ENCODE assay signal across 9 cellular contexts in the genomic region with DNA sequence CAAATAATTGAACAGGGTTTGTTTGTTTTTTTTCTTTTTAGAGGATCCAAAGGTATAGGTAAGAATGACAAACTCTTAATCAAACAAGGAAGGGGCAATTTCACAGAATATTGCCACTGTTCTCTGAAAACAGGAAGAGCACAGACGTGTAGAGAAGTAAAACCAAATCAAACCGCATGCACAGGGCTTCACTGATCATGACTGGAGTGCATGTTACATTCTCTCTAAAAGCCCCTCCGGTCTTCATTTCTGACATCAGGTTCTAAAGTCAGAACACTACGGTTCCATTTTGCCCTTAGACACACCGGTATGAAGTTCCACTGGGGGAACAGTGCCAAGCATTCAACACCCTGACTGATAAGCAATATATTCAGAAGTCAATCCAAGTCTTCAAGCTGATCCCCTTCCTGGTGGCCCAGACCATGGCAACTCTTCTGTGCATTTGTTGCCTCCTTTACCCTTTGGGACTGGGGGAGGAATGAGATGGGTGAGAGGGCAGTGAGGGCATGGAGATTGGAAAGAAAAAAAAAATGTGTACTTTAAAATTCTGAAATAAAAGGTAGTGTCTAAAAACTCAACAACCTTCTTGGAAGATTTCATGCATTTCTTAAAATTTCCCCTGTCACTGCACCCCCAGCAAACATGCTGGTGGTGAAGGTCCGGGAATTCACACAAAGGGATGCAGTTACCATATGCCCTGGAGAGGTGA. TPM values are rescaled to one million over a fixed set of nuclear protein-coding genes. Genes with fewer than 3 reads are reported as not detected.
DNase-seq lines count a peak whose midpoint lies in the region; ATAC-seq and TF ChIP-seq lines count a peak whose summit lies in the region.
"Had no signal": no experiment of that assay in that cellular context is flagged by ENCODE, and none has a peak within 500 bp of the region (broad histone marks: within the 10 kb centered on the region; RNA-seq: fewer than 3 reads in every experiment).

No MANE protein-coding gene starts in this region.

- TF ChIP-seq POLR2A in sigmoid colon (IDR thresholded peaks at IDR 0.05): no peak

- H3K27ac Mint-ChIP-seq in activated CD8-positive, alpha-beta T cell treated with anti-CD3 and anti-CD28 coated beads, Interleukin-2, amount 10 ng/mL, durations not matched to agents 7 days and 5 days: peak overlapping the region; percentile 99

- peaks cover 0 to 50% (median 35%) of the 10 kb centered on the region in 4 donors for H3K4me1 ChIP-seq in sigmoid colon

- CTCF ChIA-PET in AG04449 (lab: Yijun Ruan, JAX): no interaction called here
- CTCF ChIA-PET in activated CD8-positive, alpha-beta T cell treated with anti-CD3 and anti-CD28 coated beads, Interleukin-2, amount 10 ng/mL, durations not matched to agents 7 days and 5 days (lab: Charles Lee): interaction anchor here (1.0 to 2.0 kb wide), 4 partner anchors 10 to 94 kb away, joined by 3 to 5 read pairs (median 4); no protein-coding TSS in a partner anchor

- peak overlapping the region; percentile 94 for H3K4me3 Mint-ChIP-seq in activated CD8-positive, alpha-beta T cell treated with anti-CD3 and anti-CD28 coated beads, Interleukin-2, amount 10 ng/mL, durations not matched to agents 7 days and 5 days

- ATAC-seq in GM18873 (IDR thresholded peaks at IDR 0.05; ENCODE audit: low FRiP score, unreplicated experiment) (peak; percentile 40), HG03575 (IDR thresholded peaks at IDR 0.05; ENCODE audit: extremely low read depth, insufficient number of reproducible peaks, low FRiP score, unreplicated experiment) (peak; percentile 25)
- ATAC-seq in activated CD8-positive, alpha-beta T cell treated with anti-CD3 and anti-CD28 coated beads, Interleukin-2, amount 10 ng/mL, durations not matched to agents 7 days and 5 days: peak; percentile 48

- H3K36me3 Mint-ChIP-seq in activated CD8-positive, alpha-beta T cell treated with anti-CD3 and anti-CD28 coated beads, Interleukin-2, amount 10 ng/mL, durations not matched to agents 7 days and 5 days (ENCODE audit: low read depth): peaks cover 47% of the 10 kb centered on the region

- H3K27me3 ChIP-seq in sigmoid colon: no peaks in the 10 kb centered on the region

- H3K9me3 ChIP-seq in sigmoid colon: no peaks in the 10 kb centered on the region
- H3K9me3 ChIP-seq: mucosa of descending colon had no signal

- peaks cover 5% of the 10 kb centered on the region for H3K9me3 Mint-ChIP-seq in activated CD8-positive, alpha-beta T cell treated with anti-CD3 and anti-CD28 coated beads, Interleukin-2, amount 10 ng/mL, durations not matched to agents 7 days and 5 days (ENCODE audit: insufficient read depth)

- 3 to 14% methylated on average over 6 of the region's 6 CpGs for WGBS in sigmoid colon, 2 donors

- DNase-seq in AG04449 (ENCODE audit: low read depth, low spot score) (no peak), fibroblast of the aortic adventitia (ENCODE audit: low read depth) (no peak), sigmoid colon (no peak), SHP77 (lab: John Stamatoyannopoulos, UW) (no peak), DMS 273 (lab: John Stamatoyannopoulos, UW; ENCODE audit: unreplicated experiment) (no peak)
- peak; percentile 78 for DNase-seq in activated CD8-positive, alpha-beta T cell treated with anti-CD3 and anti-CD28 coated beads, Interleukin-2, amount 10 ng/mL, durations not matched to agents 7 days and 5 days

- peaks cover 18% of the 10 kb centered on the region for H3K27me3 Mint-ChIP-seq in activated CD8-positive, alpha-beta T cell treated with anti-CD3 and anti-CD28 coated beads, Interleukin-2, amount 10 ng/mL, durations not matched to agents 7 days and 5 days (ENCODE audit: low read depth)

- H3K4me3 ChIP-seq in AG04449 (ENCODE audit: low read depth, low read length): peak overlapping the region; percentile 83
- H3K4me3 ChIP-seq in fibroblast of the aortic adventitia (ENCODE audit: low read depth, low read length): peak overlapping the region; percentile 88
- H3K4me3 ChIP-seq in sigmoid colon: peak overlapping the region; percentile 71 to 97 (median 96)

- peak overlapping the region; percentile 90 to 97 (median 94) for H3K27ac ChIP-seq in sigmoid colon

- no peak for TF ChIP-seq EP300 in sigmoid colon (IDR thresholded peaks at IDR 0.05)

- TF ChIP-seq CTCF in AG04449 (IDR thresholded peaks at IDR 0.05; ENCODE audit: insufficient read depth, low read length, missing control alignments): no peak
- no peak for TF ChIP-seq CTCF in fibroblast of the aortic adventitia (IDR thresholded peaks at IDR 0.05; ENCODE audit: insufficient read depth, low read length)
- no peak for TF ChIP-seq CTCF in sigmoid colon (IDR thresholded peaks at IDR 0.05)

- intact Hi-C loops in sigmoid colon (cut with DNase I): loop anchor here (2.0 to 10.0 kb wide), 2 partner anchors 33 to 155 kb away; a partner anchor contains a TSS

- POLR2A ChIA-PET in AG04449 (lab: Yijun Ruan, JAX): no interaction called here
- POLR2A ChIA-PET in activated CD8-positive, alpha-beta T cell treated with anti-CD3 and anti-CD28 coated beads, Interleukin-2, amount 10 ng/mL, durations not matched to agents 7 days and 5 days (lab: Charles Lee): interaction anchor here (0.6 to 1.8 kb wide), 4 partner anchors 9 to 186 kb away, joined by 3 to 10 read pairs (median 5); no protein-coding TSS in a partner anchor

- peaks cover 54% of the 10 kb centered on the region for H3K4me1 Mint-ChIP-seq in activated CD8-positive, alpha-beta T cell treated with anti-CD3 and anti-CD28 coated beads, Interleukin-2, amount 10 ng/mL, durations not matched to agents 7 days and 5 days (ENCODE audit: low read depth)

- no peaks in the 10 kb centered on the region for H3K36me3 ChIP-seq in sigmoid colon

RNA-seq across cellular contexts. Expression of a gene that starts 1.4 kb away (rescaled TPM):
- 10 to 100 TPM; 39.4 to 41.3 TPM for total RNA-seq in activated CD8-positive, alpha-beta T cell treated with anti-CD3 and anti-CD28 coated beads, Interleukin-2, amount 10 ng/mL, durations not matched to agents 7 days and 5 days
- total RNA-seq in fibroblast of the aortic adventitia (ENCODE audit: low replicate concordance) (1.1 and 19.5 TPM in 2 replicates), sigmoid colon (10 to 100 TPM; 26.9 to 51.3 (median 34.6) TPM)
- 10 to 100 TPM; 12.0 to 17.8 (median 17.0) TPM for polyA plus RNA-seq in sigmoid colon
